Comparison of ENCODE assay signal across 8 cellular contexts in genomic region chr12:18320036-18320617, GRCh38. TPM values are rescaled to one million over a fixed set of nuclear protein-coding genes. Genes with fewer than 3 reads are reported as not detected.
DNase-seq lines count a peak whose midpoint lies in the region; ATAC-seq and TF ChIP-seq lines count a peak whose summit lies in the region.

No MANE protein-coding gene starts in this region.

- DNase-seq in Right ventricle myocardium inferior (ENCODE audit: missing footprints) (no peak), cardiac septum (ENCODE audit: low spot score) (no peak), NCI-H2227 (lab: John Stamatoyannopoulos, UW; ENCODE audit: unreplicated experiment) (peak; percentile 23), MCF 10A (ENCODE audit: unreplicated experiment) (peak; percentile 84), left lobe of liver (ENCODE audit: low spot score) (no peak), DMS79 (lab: John Stamatoyannopoulos, UW) (no peak)
- DNase-seq in stimulated activated CD4-positive, alpha-beta T cell treated with anti-CD3 and anti-CD28 coated beads, Interleukin-4, amount 100 ng/mL, for 4 hours: no peak
- DNase-seq in activated naive CD4-positive, alpha-beta T cell treated with anti-CD3 and anti-CD28 coated beads for 36 hours: no peak

- CTCF ChIA-PET in MCF 10A (lab: Yijun Ruan, JAX): interaction anchor here (0.6 to 6.0 kb wide), 34 partner anchors 13 to 565 kb away, joined by 3 to 120 read pairs (median 4); partner anchors contain the start of gene PIK3C2G
- CTCF ChIA-PET in activated naive CD4-positive, alpha-beta T cell treated with anti-CD3 and anti-CD28 coated beads for 36 hours (lab: Charles Lee): interaction anchor here (0.7 to 1.4 kb wide), 2 partner anchors 70 to 81 kb away, joined by 3 read pairs; no protein-coding TSS in a partner anchor

- H3K4me1 Mint-ChIP-seq in MCF 10A (ENCODE audit: insufficient read depth, unreplicated experiment): peaks cover 14% of the 10 kb centered on the region
- no peaks in the 10 kb centered on the region for H3K4me1 Mint-ChIP-seq in activated naive CD4-positive, alpha-beta T cell treated with anti-CD3 and anti-CD28 coated beads for 36 hours (ENCODE audit: low read depth)

- no peaks in the 10 kb centered on the region for H3K27me3 Mint-ChIP-seq in MCF 10A (ENCODE audit: insufficient read depth, unreplicated experiment)
- H3K27me3 Mint-ChIP-seq in activated naive CD4-positive, alpha-beta T cell treated with anti-CD3 and anti-CD28 coated beads for 36 hours (ENCODE audit: low read depth): no peaks in the 10 kb centered on the region

- peak; percentile 60 for ATAC-seq in Right ventricle myocardium inferior
- ATAC-seq in left lobe of liver: peak; percentile 97

- intact Hi-C loops in Right ventricle myocardium inferior (cut with DNase I): loop anchor here (5.0 kb wide), 1 partner anchor 68 kb away; no protein-coding TSS in a partner anchor
- intact Hi-C loops in cardiac septum (cut with DNase I): no loop called here
- intact Hi-C loops in MCF 10A (cut with micrococcal nuclease): loop anchor here (1.0 kb wide), 3 partner anchors 56 to 180 kb away; no protein-coding TSS in a partner anchor
- intact Hi-C loops in activated naive CD4-positive, alpha-beta T cell treated with anti-CD3 and anti-CD28 coated beads for 36 hours (cut with micrococcal nuclease): no loop called here

- H3K27ac Mint-ChIP-seq in MCF 10A (ENCODE audit: low read depth, unreplicated experiment): peak overlapping the region; percentile 5
- no peak overlapping the region for H3K27ac Mint-ChIP-seq in activated naive CD4-positive, alpha-beta T cell treated with anti-CD3 and anti-CD28 coated beads for 36 hours

- POLR2A ChIA-PET in MCF 10A (lab: Yijun Ruan, JAX): interaction anchor here (0.6 to 8.4 kb wide), 14 partner anchors 12 to 554 kb away, joined by 3 to 68 read pairs (median 9); partner anchors contain the start of gene PIK3C2G

- no TSS peak for BruUV-seq in MCF 10A (replicated peaks; lab: Mats Ljungman, UMichigan)

- TF ChIP-seq CTCF in MCF 10A (IDR thresholded peaks at IDR 0.05; ENCODE audit: unreplicated experiment): peak; percentile 44

- H3K36me3 Mint-ChIP-seq in MCF 10A (ENCODE audit: insufficient read depth, unreplicated experiment): peaks cover 17% of the 10 kb centered on the region
- H3K36me3 Mint-ChIP-seq in activated naive CD4-positive, alpha-beta T cell treated with anti-CD3 and anti-CD28 coated beads for 36 hours (ENCODE audit: low read depth): no peaks in the 10 kb centered on the region

- H3K4me3 Mint-ChIP-seq in MCF 10A (ENCODE audit: unreplicated experiment): peak overlapping the region; percentile 21
- H3K4me3 Mint-ChIP-seq in activated naive CD4-positive, alpha-beta T cell treated with anti-CD3 and anti-CD28 coated beads for 36 hours: no peak overlapping the region

- no peaks in the 10 kb centered on the region for H3K9me3 Mint-ChIP-seq in MCF 10A (ENCODE audit: unreplicated experiment)
- H3K9me3 Mint-ChIP-seq in activated naive CD4-positive, alpha-beta T cell treated with anti-CD3 and anti-CD28 coated beads for 36 hours: no peaks in the 10 kb centered on the region

RNA-seq across cellular contexts. Expression of gene PIK3C2G, which starts 58.8 kb away (rescaled TPM):
- total RNA-seq in Right ventricle myocardium inferior (not detected), cardiac septum (not detected), MCF 10A (2022) (10.6 and 15.0 TPM in 2 replicates), left lobe of liver (17.3 TPM)
- total RNA-seq in activated naive CD4-positive, alpha-beta T cell treated with anti-CD3 and anti-CD28 coated beads for 36 hours: not detected

Comparison
In these comparisons a context has a peak if more than half of its experiments do, and no peak if none do; other contexts are left out.
1. intact Hi-C loops: an anchor here in Right ventricle myocardium inferior (5.0 kb wide) and MCF 10A (1.0 kb wide); none called in cardiac septum and activated naive CD4-positive, alpha-beta T cell treated with anti-CD3 and anti-CD28 coated beads for 36 hours.
2. DNase-seq: peak in NCI-H2227 (single experiment) and MCF 10A (single experiment); none in Right ventricle myocardium inferior (single experiment), cardiac septum (single experiment), left lobe of liver (single experiment), stimulated activated CD4-positive, alpha-beta T cell treated with anti-CD3 and anti-CD28 coated beads, Interleukin-4, amount 100 ng/mL, for 4 hours (0 of 2), DMS79 (single experiment) and activated naive CD4-positive, alpha-beta T cell treated with anti-CD3 and anti-CD28 coated beads for 36 hours (single experiment).
3. RNA of gene PIK3C2G, which starts 58.8 kb away (total RNA-seq): 17.3 TPM in left lobe of liver (single experiment) and 10.6 to 15.0 TPM in MCF 10A; not detected in cardiac septum (single experiment), not detected in Right ventricle myocardium inferior (single experiment) and not detected in activated naive CD4-positive, alpha-beta T cell treated with anti-CD3 and anti-CD28 coated beads for 36 hours; every median in the first group is over 10 times any median in the second.